In genomic region chr14:75427126-75427481, GRCh38 we compare ENCODE assay signal across 9 cellular contexts. TPM values are rescaled to one million over a fixed set of nuclear protein-coding genes. Genes with fewer than 3 reads are reported as not detected.
DNase-seq lines count a peak whose midpoint lies in the region; ATAC-seq and TF ChIP-seq lines count a peak whose summit lies in the region.
"Had no signal": no experiment of that assay in that cellular context is flagged by ENCODE, and none has a peak within 500 bp of the region (broad histone marks: within the 10 kb centered on the region; RNA-seq: fewer than 3 reads in every experiment).

No MANE protein-coding gene starts in this region.

- H3K9me3 ChIP-seq in mucosa of descending colon: no peaks in the 10 kb centered on the region

- H3K4me3 ChIP-seq in mucosa of descending colon: peak overlapping the region; percentile 26

- peak overlapping the region; percentile 72 for H3K27ac Mint-ChIP-seq in activated CD4-positive, alpha-beta T cell treated with anti-CD3 and anti-CD28 coated beads, Interleukin-2, amount 10 ng/mL, durations not matched to agents 24 days and 14 days
- H3K27ac Mint-ChIP-seq: activated naive CD4-positive, alpha-beta T cell treated with anti-CD3 and anti-CD28 coated beads, Interleukin-2, amount 50 U/mL, for 72 hours had no signal

- H3K36me3 ChIP-seq in mucosa of descending colon (ENCODE audit: low read depth): no peaks in the 10 kb centered on the region

- DNase-seq in activated CD4-positive, alpha-beta T cell treated with anti-CD3 and anti-CD28 coated beads, Interleukin-2, amount 10 ng/mL, durations not matched to agents 24 days and 14 days: no peak
- DNase-seq in activated CD4-positive, alpha-beta T cell treated with anti-CD3 and anti-CD28 coated beads, Interleukin-2, amount 50 U/mL, for 48 hours: no peak
- peak; percentile 44 for DNase-seq in HuH-7 (ENCODE audit: low spot score)
- peak in 2 of 3 donors; percentile 38 to 52 for DNase-seq in mucosa of descending colon
- DNase-seq in stimulated activated CD4-positive, alpha-beta T cell treated with anti-CD3 and anti-CD28 coated beads, Interleukin-4, amount 100 ng/mL, for 4 hours: no peak
- no peak for DNase-seq in COLO829 (ENCODE audit: low spot score)
- DNase-seq in amniotic stem cell (lab: John Stamatoyannopoulos, UW): no peak

- H3K4me1 Mint-ChIP-seq in activated CD4-positive, alpha-beta T cell treated with anti-CD3 and anti-CD28 coated beads, Interleukin-2, amount 10 ng/mL, durations not matched to agents 24 days and 14 days: peaks cover 17% of the 10 kb centered on the region

- no peak for TF ChIP-seq CTCF in mucosa of descending colon (IDR thresholded peaks at IDR 0.05)

- ATAC-seq in mucosa of descending colon: peak; percentile 26

- H3K4me3 Mint-ChIP-seq in activated CD4-positive, alpha-beta T cell treated with anti-CD3 and anti-CD28 coated beads, Interleukin-2, amount 10 ng/mL, durations not matched to agents 24 days and 14 days: peak overlapping the region; percentile 69

- peaks cover 24% of the 10 kb centered on the region for H3K4me1 ChIP-seq in mucosa of descending colon (ENCODE audit: low read depth)

- peaks cover 15% of the 10 kb centered on the region for H3K9me3 Mint-ChIP-seq in activated CD4-positive, alpha-beta T cell treated with anti-CD3 and anti-CD28 coated beads, Interleukin-2, amount 10 ng/mL, durations not matched to agents 24 days and 14 days

- H3K27ac ChIP-seq in cingulate gyrus (ENCODE audit: low read depth, low read length): peak overlapping the region; percentile 92

- H3K27me3 Mint-ChIP-seq in activated CD4-positive, alpha-beta T cell treated with anti-CD3 and anti-CD28 coated beads, Interleukin-2, amount 10 ng/mL, durations not matched to agents 24 days and 14 days: peaks cover 24% of the 10 kb centered on the region

- intact Hi-C loops in activated CD4-positive, alpha-beta T cell treated with anti-CD3 and anti-CD28 coated beads, Interleukin-2, amount 10 ng/mL, durations not matched to agents 24 days and 14 days (cut with micrococcal nuclease): loop anchor here (5.0 kb wide), 2 partner anchors 70 to 135 kb away; no protein-coding TSS in a partner anchor
- intact Hi-C loops in mucosa of descending colon (cut with DNase I, micrococcal nuclease): no loop called here

- peaks cover 3% of the 10 kb centered on the region for H3K36me3 Mint-ChIP-seq in activated CD4-positive, alpha-beta T cell treated with anti-CD3 and anti-CD28 coated beads, Interleukin-2, amount 10 ng/mL, durations not matched to agents 24 days and 14 days (ENCODE audit: low read depth)

RNA-seq across cellular contexts. Expression of gene JDP2, which starts 0.7 kb away (rescaled TPM):
- total RNA-seq in activated CD4-positive, alpha-beta T cell treated with anti-CD3 and anti-CD28 coated beads, Interleukin-2, amount 10 ng/mL, durations not matched to agents 24 days and 14 days: 1.1 and 1.4 TPM in 2 replicates
- total RNA-seq in mucosa of descending colon: 10 to 100 TPM; 17.7 to 48.0 (median 29.0) TPM

Comparison
In these comparisons a context has a peak if more than half of its experiments do, and no peak if none do; other contexts are left out.
1. DNase-seq: peak in HuH-7 (single experiment) and mucosa of descending colon (2 of 3); none in activated CD4-positive, alpha-beta T cell treated with anti-CD3 and anti-CD28 coated beads, Interleukin-2, amount 10 ng/mL, durations not matched to agents 24 days and 14 days (single experiment), activated CD4-positive, alpha-beta T cell treated with anti-CD3 and anti-CD28 coated beads, Interleukin-2, amount 50 U/mL, for 48 hours (0 of 2), stimulated activated CD4-positive, alpha-beta T cell treated with anti-CD3 and anti-CD28 coated beads, Interleukin-4, amount 100 ng/mL, for 4 hours (0 of 2), COLO829 (single experiment) and amniotic stem cell (single experiment).